9 cellular contexts compared by ENCODE assay signal in genomic region chr16:20884240-20884556, GRCh38. TPM values are rescaled to one million over a fixed set of nuclear protein-coding genes. Genes with fewer than 3 reads are reported as not detected.
A peak's percentile ranks its signal among the peaks of the same experiment; 100 is the strongest.
DNase-seq lines count a peak whose midpoint lies in the region; ATAC-seq and TF ChIP-seq lines count a peak whose summit lies in the region.
"Had no signal": no experiment of that assay in that cellular context is flagged by ENCODE, and none has a peak within 500 bp of the region (broad histone marks: within the 10 kb centered on the region; RNA-seq: fewer than 3 reads in every experiment).

No MANE protein-coding gene starts in this region.

- peaks cover 36% of the 10 kb centered on the region for H3K36me3 ChIP-seq in adipocyte (ENCODE audit: control insufficient read depth, insufficient read depth, low read length, severe bottlenecking)

- H3K4me1 ChIP-seq in adipocyte (ENCODE audit: control insufficient read depth, insufficient read depth, low read length): peaks cover 86% of the 10 kb centered on the region

- no peak for TF ChIP-seq CTCF in GM13976 (IDR thresholded peaks at IDR 0.05; ENCODE audit: borderline replicate concordance, control extremely low read depth, extremely low read depth, insufficient read depth, missing control alignments)

- in situ Hi-C loops in GM13976 (cut with MboI; ENCODE audit: low sequenced_read_pairs, unreplicated experiment): no loop called here

- H3K9ac ChIP-seq in adipocyte (ENCODE audit: low read length): peak overlapping the region; percentile 84

- H3K4me3 ChIP-seq in adipocyte (ENCODE audit: low read length): peak overlapping the region; percentile 62
- H3K4me3 ChIP-seq: GM23338 had no signal

- DNase-seq in stimulated activated CD4-positive, alpha-beta T cell treated with anti-CD3 and anti-CD28 coated beads, Interleukin-4, amount 100 ng/mL, for 24 hours: peak; percentile 13
- DNase-seq in stimulated activated CD4-positive, alpha-beta T cell treated with anti-CD3 and anti-CD28 coated beads, Interleukin-4, amount 100 ng/mL, for 4 hours: no peak
- DNase-seq in adipocyte (ENCODE audit: low read depth) (peak; percentile 81), left lobe of liver (ENCODE audit: low spot score) (peak; percentile 78), GM13976 (ENCODE audit: low spot score) (no peak), LoVo (ENCODE audit: low spot score) (no peak)

- H3K27me3 ChIP-seq in adipocyte (replicated peaks; ENCODE audit: control insufficient read depth, insufficient read depth, low read length): no peaks in the 10 kb centered on the region

- ATAC-seq in left lobe of liver (peak; percentile 69), GM18517 (IDR thresholded peaks at IDR 0.05; ENCODE audit: unreplicated experiment) (no peak), HG02885 (IDR thresholded peaks at IDR 0.05; ENCODE audit: poor library complexity, unreplicated experiment) (no peak)
- ATAC-seq: GM23338 had no signal

- no peaks in the 10 kb centered on the region for H3K9me3 ChIP-seq in adipocyte (ENCODE audit: control insufficient read depth, low read length)

RNA-seq across cellular contexts. Expression of gene DCUN1D3, which starts 16.0 kb away (rescaled TPM):
- total RNA-seq in left lobe of liver: 15.0 TPM

RNA-seq across cellular contexts. Expression of gene LYRM1, which starts 16.4 kb away (rescaled TPM):
- 33.9 TPM for total RNA-seq in left lobe of liver

Comparison
In these comparisons a context has a peak if more than half of its experiments do, and no peak if none do; other contexts are left out.
1. DNase-seq: peak in stimulated activated CD4-positive, alpha-beta T cell treated with anti-CD3 and anti-CD28 coated beads, Interleukin-4, amount 100 ng/mL, for 24 hours (single experiment), adipocyte (single experiment) and left lobe of liver (single experiment); none in stimulated activated CD4-positive, alpha-beta T cell treated with anti-CD3 and anti-CD28 coated beads, Interleukin-4, amount 100 ng/mL, for 4 hours (0 of 2), GM13976 (single experiment) and LoVo (single experiment).